Comparison of ENCODE assay signal across 1 cellular context in genomic region chr2:3606028-3606369, GRCh38.
TF ChIP-seq lines count a peak whose summit lies in the region.

No MANE protein-coding gene starts in this region.

TF ChIP-seq in HepG2, 621 proteins besides CTCF, POLR2A, EP300 and RAD21 (continued from another document):
- TF ChIP-seq, protein P1, sequence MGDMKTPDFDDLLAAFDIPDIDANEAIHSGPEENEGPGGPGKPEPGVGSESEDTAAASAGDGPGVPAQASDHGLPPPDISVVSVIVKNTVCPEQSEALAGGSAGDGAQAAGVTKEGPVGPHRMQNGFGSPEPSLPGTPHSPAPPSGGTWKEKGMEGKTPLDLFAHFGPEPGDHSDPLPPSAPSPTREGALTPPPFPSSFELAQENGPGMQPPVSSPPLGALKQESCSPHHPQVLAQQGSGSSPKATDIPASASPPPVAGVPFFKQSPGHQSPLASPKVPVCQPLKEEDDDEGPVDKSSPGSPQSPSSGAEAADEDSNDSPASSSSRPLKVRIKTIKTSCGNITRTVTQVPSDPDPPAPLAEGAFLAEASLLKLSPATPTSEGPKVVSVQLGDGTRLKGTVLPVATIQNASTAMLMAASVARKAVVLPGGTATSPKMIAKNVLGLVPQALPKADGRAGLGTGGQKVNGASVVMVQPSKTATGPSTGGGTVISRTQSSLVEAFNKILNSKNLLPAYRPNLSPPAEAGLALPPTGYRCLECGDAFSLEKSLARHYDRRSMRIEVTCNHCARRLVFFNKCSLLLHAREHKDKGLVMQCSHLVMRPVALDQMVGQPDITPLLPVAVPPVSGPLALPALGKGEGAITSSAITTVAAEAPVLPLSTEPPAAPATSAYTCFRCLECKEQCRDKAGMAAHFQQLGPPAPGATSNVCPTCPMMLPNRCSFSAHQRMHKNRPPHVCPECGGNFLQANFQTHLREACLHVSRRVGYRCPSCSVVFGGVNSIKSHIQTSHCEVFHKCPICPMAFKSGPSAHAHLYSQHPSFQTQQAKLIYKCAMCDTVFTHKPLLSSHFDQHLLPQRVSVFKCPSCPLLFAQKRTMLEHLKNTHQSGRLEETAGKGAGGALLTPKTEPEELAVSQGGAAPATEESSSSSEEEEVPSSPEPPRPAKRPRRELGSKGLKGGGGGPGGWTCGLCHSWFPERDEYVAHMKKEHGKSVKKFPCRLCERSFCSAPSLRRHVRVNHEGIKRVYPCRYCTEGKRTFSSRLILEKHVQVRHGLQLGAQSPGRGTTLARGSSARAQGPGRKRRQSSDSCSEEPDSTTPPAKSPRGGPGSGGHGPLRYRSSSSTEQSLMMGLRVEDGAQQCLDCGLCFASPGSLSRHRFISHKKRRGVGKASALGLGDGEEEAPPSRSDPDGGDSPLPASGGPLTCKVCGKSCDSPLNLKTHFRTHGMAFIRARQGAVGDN (CRISPR knock-in tag; IDR thresholded peaks at IDR 0.05) = peak; percentile 18; the same call in 1 of the 2 replicates
- TF ChIP-seq ZFP91 (CRISPR knock-in tag; IDR thresholded peaks at IDR 0.05; ENCODE audit: borderline replicate concordance) = 0 out of 2 replicates have a peak, but pooled peaks have one; percentile 40
- 0 out of 2 replicates have a peak, but pooled peaks have one; percentile 25 for TF ChIP-seq ZIK1 (CRISPR knock-in tag; IDR thresholded peaks at IDR 0.05; ENCODE audit: borderline replicate concordance, low read depth)
- TF ChIP-seq, protein P2, sequence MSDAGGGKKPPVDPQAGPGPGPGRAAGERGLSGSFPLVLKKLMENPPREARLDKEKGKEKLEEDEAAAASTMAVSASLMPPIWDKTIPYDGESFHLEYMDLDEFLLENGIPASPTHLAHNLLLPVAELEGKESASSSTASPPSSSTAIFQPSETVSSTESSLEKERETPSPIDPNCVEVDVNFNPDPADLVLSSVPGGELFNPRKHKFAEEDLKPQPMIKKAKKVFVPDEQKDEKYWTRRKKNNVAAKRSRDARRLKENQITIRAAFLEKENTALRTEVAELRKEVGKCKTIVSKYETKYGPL (CRISPR knock-in tag; IDR thresholded peaks at IDR 0.05) = no peak
- TF ChIP-seq ERF (CRISPR knock-in tag; IDR thresholded peaks at IDR 0.05) = 0 out of 2 replicates have a peak, but pooled peaks have one; percentile 6
- no peak for TF ChIP-seq NR2F2 (IDR thresholded peaks at IDR 0.05; ENCODE audit: borderline replicate concordance, low read depth)
- TF ChIP-seq CENPX (CRISPR knock-in tag; IDR thresholded peaks at IDR 0.05) = no peak
- TF ChIP-seq, protein P3, sequence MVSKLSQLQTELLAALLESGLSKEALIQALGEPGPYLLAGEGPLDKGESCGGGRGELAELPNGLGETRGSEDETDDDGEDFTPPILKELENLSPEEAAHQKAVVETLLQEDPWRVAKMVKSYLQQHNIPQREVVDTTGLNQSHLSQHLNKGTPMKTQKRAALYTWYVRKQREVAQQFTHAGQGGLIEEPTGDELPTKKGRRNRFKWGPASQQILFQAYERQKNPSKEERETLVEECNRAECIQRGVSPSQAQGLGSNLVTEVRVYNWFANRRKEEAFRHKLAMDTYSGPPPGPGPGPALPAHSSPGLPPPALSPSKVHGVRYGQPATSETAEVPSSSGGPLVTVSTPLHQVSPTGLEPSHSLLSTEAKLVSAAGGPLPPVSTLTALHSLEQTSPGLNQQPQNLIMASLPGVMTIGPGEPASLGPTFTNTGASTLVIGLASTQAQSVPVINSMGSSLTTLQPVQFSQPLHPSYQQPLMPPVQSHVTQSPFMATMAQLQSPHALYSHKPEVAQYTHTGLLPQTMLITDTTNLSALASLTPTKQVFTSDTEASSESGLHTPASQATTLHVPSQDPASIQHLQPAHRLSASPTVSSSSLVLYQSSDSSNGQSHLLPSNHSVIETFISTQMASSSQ (IDR thresholded peaks at IDR 0.05; ENCODE audit: low read depth) = no peak
- TF ChIP-seq, protein P3 (CRISPR knock-in tag; IDR thresholded peaks at IDR 0.05; ENCODE audit: borderline replicate concordance) = peak; percentile 14; the same call in 1 of the 2 replicates
- no peak for TF ChIP-seq ZNF256 (CRISPR knock-in tag; conservative IDR thresholded peaks at IDR 0.05)
- 0 out of 2 replicates have a peak, but pooled peaks have one; percentile 26 for TF ChIP-seq ZNF607 (CRISPR knock-in tag; IDR thresholded peaks at IDR 0.05; ENCODE audit: borderline replicate concordance)
TF ChIP-seq in HepG2: peak in this region for 25.
